Comparison of ENCODE assay signal across 14 cellular contexts in the genomic region with DNA sequence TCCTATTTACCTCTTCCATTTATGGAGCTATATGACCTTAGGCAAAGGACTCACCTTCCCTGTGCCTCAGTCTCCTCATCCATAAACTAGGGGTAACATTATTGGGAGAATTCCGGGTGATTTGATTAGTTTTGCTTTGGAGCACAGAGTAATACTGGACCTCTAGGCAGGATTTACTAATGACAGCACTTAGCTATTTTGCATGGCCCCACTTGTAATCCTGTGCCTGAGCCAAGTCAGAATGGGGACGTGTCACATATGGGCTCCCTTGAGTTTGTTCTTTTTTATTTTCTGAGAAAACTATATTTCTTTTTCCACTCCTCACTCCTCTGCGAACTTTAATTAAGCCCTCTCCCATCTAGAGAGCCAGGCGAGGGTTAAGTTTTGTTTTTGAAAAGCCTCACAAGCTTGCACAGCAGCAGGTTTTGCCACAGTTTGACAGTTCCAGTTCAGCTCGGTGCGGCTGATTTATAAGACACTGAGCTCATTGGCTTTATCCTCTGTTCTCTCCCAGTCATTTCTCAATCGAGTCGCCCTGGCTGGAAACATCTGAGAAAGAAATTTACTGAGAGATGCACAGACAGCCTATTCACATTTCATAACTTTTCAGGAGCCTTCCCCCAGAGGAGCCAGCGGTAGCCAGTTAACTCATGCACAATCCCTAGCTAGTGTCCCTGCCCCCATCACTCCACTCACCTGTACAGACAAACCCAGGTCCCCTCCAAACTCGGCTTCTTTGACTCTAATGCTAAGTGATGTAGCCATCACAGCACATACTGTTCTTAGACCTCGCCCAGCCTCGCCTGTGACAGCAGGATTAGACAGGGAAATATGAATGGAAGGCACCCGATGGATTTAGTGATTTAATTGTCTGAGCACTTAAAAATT.
DNase-seq lines count a peak whose midpoint lies in the region; ATAC-seq and TF ChIP-seq lines count a peak whose summit lies in the region.
"Had no signal": no experiment of that assay in that cellular context is flagged by ENCODE, and none has a peak within 500 bp of the region (broad histone marks: within the 10 kb centered on the region; RNA-seq: fewer than 3 reads in every experiment).

No MANE protein-coding gene starts in this region.

- no peak for TF ChIP-seq CTCF in heart left ventricle (IDR thresholded peaks at IDR 0.05)
- no peak for TF ChIP-seq CTCF in parathyroid adenoma (IDR thresholded peaks at IDR 0.05)
- no peak for TF ChIP-seq CTCF in type B pancreatic cell (conservative IDR thresholded peaks at IDR 0.05)

- H3K4me1 Mint-ChIP-seq in type B pancreatic cell (ENCODE audit: unreplicated experiment), result peaks cover 55% of the 10 kb centered on the region
- no peaks in the 10 kb centered on the region for H3K4me1 Mint-ChIP-seq in natural killer cell treated with Interleukin-12 subunit alpha and Interleukin-12 subunit beta and Interleukin-15 and Interleukin-18, amount 100 ng/mL, for 72 hours (ENCODE audit: low read depth in 2 of 2)

- peak overlapping the region; percentile 59 for H3K4me3 Mint-ChIP-seq in type B pancreatic cell
- no peak overlapping the region for H3K4me3 Mint-ChIP-seq in natural killer cell treated with Interleukin-12 subunit alpha and Interleukin-12 subunit beta and Interleukin-15 and Interleukin-18, amount 100 ng/mL, for 72 hours
- H3K4me3 Mint-ChIP-seq: activated T-cell treated with anti-CD3 and anti-CD28 coated beads, Interleukin-2, amount 50 U/mL, for 72 hours had no signal

- no peaks in the 10 kb centered on the region for H3K9me3 ChIP-seq in heart left ventricle
- no peaks in the 10 kb centered on the region for H3K9me3 ChIP-seq in parathyroid adenoma (ENCODE audit: control insufficient read depth, low read length)
- H3K9me3 ChIP-seq: SJCRH30 had no signal

- no peak overlapping the region for H3K9ac ChIP-seq in parathyroid adenoma

- no peaks in the 10 kb centered on the region for H3K79me2 ChIP-seq in parathyroid adenoma

- H3K36me3 Mint-ChIP-seq in type B pancreatic cell, result no peaks in the 10 kb centered on the region
- H3K36me3 Mint-ChIP-seq in natural killer cell treated with Interleukin-12 subunit alpha and Interleukin-12 subunit beta and Interleukin-15 and Interleukin-18, amount 100 ng/mL, for 72 hours, result no peaks in the 10 kb centered on the region

- ATAC-seq in heart left ventricle (peak; percentile 59 to 82 (median 80)), GM21390 (IDR thresholded peaks at IDR 0.05; ENCODE audit: unreplicated experiment) (no peak)
- no peak for ATAC-seq in natural killer cell treated with Interleukin-12 subunit alpha and Interleukin-12 subunit beta and Interleukin-15 and Interleukin-18, amount 100 ng/mL, for 72 hours
- ATAC-seq: activated CD4-positive, CD25-positive, alpha-beta regulatory T cell treated with anti-CD3 and anti-CD28 coated beads, Interleukin-2, amount 50 U/mL, for 24 hours; activated T-cell treated with anti-CD3 and anti-CD28 coated beads, Interleukin-2, amount 50 U/mL, for 72 hours had no signal

- intact Hi-C loops in heart left ventricle (cut with DNase I), result no loop called here

- no peaks in the 10 kb centered on the region for H3K9me3 Mint-ChIP-seq in type B pancreatic cell
- H3K9me3 Mint-ChIP-seq in natural killer cell treated with Interleukin-12 subunit alpha and Interleukin-12 subunit beta and Interleukin-15 and Interleukin-18, amount 100 ng/mL, for 72 hours, result no peaks in the 10 kb centered on the region
- H3K9me3 Mint-ChIP-seq: activated T-cell treated with anti-CD3 and anti-CD28 coated beads, Interleukin-2, amount 50 U/mL, for 72 hours had no signal

- TF ChIP-seq POLR2A in heart left ventricle (IDR thresholded peaks at IDR 0.05), result no peak

- H3K27ac Mint-ChIP-seq in type B pancreatic cell, result peak overlapping the region; percentile 85
- no peak overlapping the region for H3K27ac Mint-ChIP-seq in natural killer cell treated with Interleukin-12 subunit alpha and Interleukin-12 subunit beta and Interleukin-15 and Interleukin-18, amount 100 ng/mL, for 72 hours
- H3K27ac Mint-ChIP-seq: activated T-cell treated with anti-CD3 and anti-CD28 coated beads, Interleukin-2, amount 50 U/mL, for 72 hours had no signal

- H3K4me3 ChIP-seq in heart left ventricle (no peak overlapping the region), parathyroid adenoma (ENCODE audit: low read depth, low read length) (no peak overlapping the region)
- H3K4me3 ChIP-seq: SJCRH30 had no signal

- H3K36me3 ChIP-seq in heart left ventricle (no peaks in the 10 kb centered on the region), parathyroid adenoma (ENCODE audit: control insufficient read depth, insufficient read depth, low read length) (no peaks in the 10 kb centered on the region)
- H3K36me3 ChIP-seq: SJCRH30 had no signal

- H3K27me3 Mint-ChIP-seq in type B pancreatic cell, result peaks cover 29% of the 10 kb centered on the region
- H3K27me3 Mint-ChIP-seq in natural killer cell treated with Interleukin-12 subunit alpha and Interleukin-12 subunit beta and Interleukin-15 and Interleukin-18, amount 100 ng/mL, for 72 hours, result peaks cover 8 to 11% of the 10 kb centered on the region in 2 donors

- H3K27me3 ChIP-seq in heart left ventricle, result peaks cover 0 to 3% (median 0%) of the 10 kb centered on the region in 9 donors
- no peaks in the 10 kb centered on the region for H3K27me3 ChIP-seq in parathyroid adenoma (ENCODE audit: control insufficient read depth, insufficient read depth, low read length)
- H3K27me3 ChIP-seq: SJCRH30 had no signal

- peaks cover 0 to 38% (median 1%) of the 10 kb centered on the region in 12 donors for H3K4me1 ChIP-seq in heart left ventricle
- peaks cover 18% of the 10 kb centered on the region for H3K4me1 ChIP-seq in parathyroid adenoma

- DNase-seq in NCI-H1694 treated with DMSO at 0.1 percent for 48 hours (lab: John Stamatoyannopoulos, UW) (peak; percentile 35), NCI-H1694 (lab: John Stamatoyannopoulos, UW) (no peak), heart left ventricle (peak in 2 of 5 donors; percentile 50 to 57), type B pancreatic cell (ENCODE audit: extremely low spot score, unreplicated experiment) (no peak), DMS79 treated with DMSO at 0.1 percent for 48 hours (lab: John Stamatoyannopoulos, UW) (no peak)
- DNase-seq in natural killer cell treated with Interleukin-12 subunit alpha and Interleukin-12 subunit beta and Interleukin-15 and Interleukin-18, amount 100 ng/mL, for 72 hours (ENCODE audit: low spot score), result no peak
- DNase-seq: activated T-cell treated with anti-CD3 and anti-CD28 coated beads, Interleukin-2, amount 50 U/mL, for 72 hours; NCI-H69; SJCRH30; stimulated activated CD4-positive, alpha-beta T cell treated with anti-CD3 and anti-CD28 coated beads, Interleukin-4, amount 100 ng/mL, for 4 hours had no signal

- peak overlapping the region; percentile 15 to 84 (median 64) for H3K27ac ChIP-seq in heart left ventricle
- H3K27ac ChIP-seq in parathyroid adenoma, result peak overlapping the region; percentile 29
- H3K27ac ChIP-seq: 22Rv1, SJCRH30 had no signal

- H3K4me2 ChIP-seq in parathyroid adenoma (ENCODE audit: low read length), result no peak overlapping the region

- 50 to 58% (median 53%) methylated on average over 13 of the region's 13 CpGs for WGBS in heart left ventricle, 4 donors

- peak overlapping the region; percentile 40 for H2AFZ ChIP-seq in parathyroid adenoma

Comparison
In these comparisons a context has a peak if more than half of its experiments do, and no peak if none do; other contexts are left out.
1. ATAC-seq: peak in heart left ventricle (4 of 4); none in GM21390 (single experiment) and natural killer cell treated with Interleukin-12 subunit alpha and Interleukin-12 subunit beta and Interleukin-15 and Interleukin-18, amount 100 ng/mL, for 72 hours (0 of 2).